17 cellular contexts compared by ENCODE assay signal in the genomic region with DNA sequence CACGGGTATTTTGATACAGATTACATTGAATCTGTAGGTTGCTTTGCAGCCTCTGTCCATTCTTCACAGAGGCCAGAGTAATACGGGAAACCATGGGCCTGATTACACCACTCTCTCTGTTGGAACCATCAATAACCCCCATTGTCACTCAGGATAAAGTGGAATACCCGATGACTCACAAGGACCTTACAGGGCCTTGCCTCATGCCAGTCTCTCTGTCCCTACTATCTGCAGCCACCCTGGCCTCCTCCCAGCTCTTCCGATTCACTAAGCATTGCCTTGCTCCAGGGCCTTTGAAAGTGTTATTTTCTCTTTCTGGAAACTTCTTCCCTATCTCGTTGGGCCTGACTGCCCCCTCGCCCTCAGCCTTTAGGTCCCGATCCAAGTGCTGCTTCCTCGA.
"Had no signal": no experiment of that assay in that cellular context is flagged by ENCODE, and none has a peak within 500 bp of the region (broad histone marks: within the 10 kb centered on the region; RNA-seq: fewer than 3 reads in every experiment).

No MANE protein-coding gene starts in this region.

- H3K27me3 ChIP-seq: colonic mucosa, neutrophil, upper lobe of right lung had no signal

- H3K4me1 Mint-ChIP-seq: activated naive CD8-positive, alpha-beta T cell treated with anti-CD3 and anti-CD28 coated beads, Interleukin-2, amount 50 U/mL, for 24 hours; naive B cell had no signal

- H3K36me3 Mint-ChIP-seq: naive B cell had no signal

- H3K36me3 ChIP-seq: colonic mucosa, esophagus muscularis mucosa, lower lobe of right lung, neutrophil, thoracic aorta, upper lobe of right lung had no signal

- H3K4me1 ChIP-seq: colonic mucosa, esophagus muscularis mucosa, lower lobe of right lung, psoas muscle, upper lobe of right lung had no signal

- H3K4me3 Mint-ChIP-seq: activated naive CD4-positive, alpha-beta T cell treated with anti-CD3 and anti-CD28 coated beads for 36 hours; activated naive CD8-positive, alpha-beta T cell treated with anti-CD3 and anti-CD28 coated beads, Interleukin-2, amount 50 U/mL, for 24 hours; naive B cell had no signal

- DNase-seq: activated CD4-positive, alpha-beta T cell treated with anti-CD3 and anti-CD28 coated beads for 1 hour; activated CD4-positive, alpha-beta T cell treated with anti-CD3 and anti-CD28 coated beads, Interleukin-2, amount 50 U/mL, for 4 hours; activated naive CD4-positive, alpha-beta T cell treated with anti-CD3 and anti-CD28 coated beads for 36 hours; activated naive CD8-positive, alpha-beta T cell treated with anti-CD3 and anti-CD28 coated beads, Interleukin-2, amount 50 U/mL, for 24 hours; colonic mucosa; glutamatergic neuron; left cardiac atrium; lower lobe of right lung; naive B cell; psoas muscle; stimulated activated naive CD8-positive, alpha-beta T cell treated with anti-CD3 and anti-CD28 coated beads, Interleukin-15, Interleukin-2, amounts not matched to agents 100 U/mL and 50 U/mL, for 24 hours; upper lobe of right lung had no signal

- H3K4me3 ChIP-seq: colonic mucosa, esophagus muscularis mucosa, lower lobe of right lung, psoas muscle, thoracic aorta, upper lobe of right lung had no signal

- H3K27ac ChIP-seq: colonic mucosa, esophagus muscularis mucosa, lower lobe of right lung, neutrophil, psoas muscle, thoracic aorta, upper lobe of right lung, VCaP had no signal

- H3K9me3 ChIP-seq: colonic mucosa, esophagus muscularis mucosa, lower lobe of right lung, neutrophil, thoracic aorta, upper lobe of right lung had no signal

- H3K9me3 Mint-ChIP-seq: activated T-helper 2 cell treated with anti-CD3 and anti-CD28 coated beads, Interferon-gamma antibody, Interleukin-2, Interleukin-4, amounts not matched to agents 10 μg/mL and 5 μg/mL and 100 μg/mL, durations not matched to agents 14 hours and 24 hours and 36 hours had no signal

- H3K27ac Mint-ChIP-seq: activated naive CD4-positive, alpha-beta T cell treated with anti-CD3 and anti-CD28 coated beads for 36 hours; activated naive CD8-positive, alpha-beta T cell treated with anti-CD3 and anti-CD28 coated beads, Interleukin-2, amount 50 U/mL, for 24 hours; activated T-helper 2 cell treated with anti-CD3 and anti-CD28 coated beads, Interferon-gamma antibody, Interleukin-2, Interleukin-4, amounts not matched to agents 10 μg/mL and 5 μg/mL and 100 μg/mL, durations not matched to agents 14 hours and 24 hours and 36 hours; naive B cell had no signal
